Comparison of ENCODE assay signal across 9 cellular contexts in the genomic region with DNA sequence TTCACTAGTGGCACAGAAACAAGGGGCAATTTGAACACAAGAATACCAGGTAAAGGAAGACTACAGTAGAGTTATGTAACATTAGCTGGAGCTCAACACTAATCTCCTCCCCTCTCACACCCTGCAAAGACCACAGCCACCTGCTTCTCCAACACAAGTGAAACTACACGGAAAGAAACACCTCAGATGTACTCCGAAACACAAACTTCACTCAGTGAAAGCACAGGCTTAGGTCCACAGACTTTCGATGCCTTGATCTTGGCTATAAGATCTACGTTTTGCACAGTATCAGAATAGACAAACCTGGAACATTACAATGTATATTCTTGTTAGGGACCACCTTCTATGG. TPM values are rescaled to one million over a fixed set of nuclear protein-coding genes. Genes with fewer than 3 reads are reported as not detected.
A peak's percentile ranks its signal among the peaks of the same experiment; 100 is the strongest.
DNase-seq lines count a peak whose midpoint lies in the region; ATAC-seq and TF ChIP-seq lines count a peak whose summit lies in the region.
"Had no signal": no experiment of that assay in that cellular context is flagged by ENCODE, and none has a peak within 500 bp of the region (broad histone marks: within the 10 kb centered on the region; RNA-seq: fewer than 3 reads in every experiment).

No MANE protein-coding gene starts in this region.

- TF ChIP-seq POLR2A in transverse colon (IDR thresholded peaks at IDR 0.05) = no peak

- intact Hi-C loops in transverse colon (cut with DNase I; ENCODE audit: low total_unique reads) = loop anchor here (10.0 kb wide), 1 partner anchor 53 kb away; no protein-coding TSS in a partner anchor

- no peak overlapping the region for H3K4me3 ChIP-seq in CD8-positive, alpha-beta memory T cell (ENCODE audit: low read length)
- no peak overlapping the region for H3K4me3 ChIP-seq in transverse colon
- H3K4me3 ChIP-seq: uterus had no signal

- H3K4me1 Mint-ChIP-seq in CD8-positive, alpha-beta memory T cell = peaks cover 23 to 51% (median 40%) of the 10 kb centered on the region in 3 donors

- no peak for TF ChIP-seq EP300 in transverse colon (IDR thresholded peaks at IDR 0.05; ENCODE audit: low read depth)

- peaks cover 8% of the 10 kb centered on the region for H3K4me1 ChIP-seq in CD8-positive, alpha-beta memory T cell (ENCODE audit: insufficient read depth, low read length)
- peaks cover 12 to 21% (median 15%) of the 10 kb centered on the region in 4 donors for H3K4me1 ChIP-seq in transverse colon
- H3K4me1 ChIP-seq: uterus had no signal

- no peaks in the 10 kb centered on the region for H3K36me3 ChIP-seq in CD8-positive, alpha-beta memory T cell (ENCODE audit: insufficient read depth, low read length)
- no peaks in the 10 kb centered on the region for H3K36me3 ChIP-seq in transverse colon
- H3K36me3 ChIP-seq: uterus had no signal

- WGBS in transverse colon (ENCODE audit: low coverage in 1 of 2), 2 donors = 74 to 80% methylated on average over 1 to 4 of the region's 4 CpGs

- H3K27me3 Mint-ChIP-seq in CD8-positive, alpha-beta memory T cell = no peaks in the 10 kb centered on the region

- no peaks in the 10 kb centered on the region for H3K9me3 Mint-ChIP-seq in CD8-positive, alpha-beta memory T cell

- H3K4me3 Mint-ChIP-seq in CD8-positive, alpha-beta memory T cell = peak overlapping the region in 2 of 7 donors; percentile 37 to 48

- CTCF ChIA-PET in CD8-positive, alpha-beta memory T cell (lab: Charles Lee) = no interaction called here

- in situ Hi-C loops in transverse colon (cut with MboI; ENCODE audit: low pct_ligation_motif_present in 1 of 4, low pct_unique_long_range_greater_than_20kb in 1 of 4, low sequenced_read_pairs in 3 of 4) = no loop called here

- no peaks in the 10 kb centered on the region for H3K9me3 ChIP-seq in CD8-positive, alpha-beta memory T cell (ENCODE audit: low read length)
- H3K9me3 ChIP-seq in transverse colon = no peaks in the 10 kb centered on the region
- H3K9me3 ChIP-seq: uterus had no signal

- H3K27me3 ChIP-seq in CD8-positive, alpha-beta memory T cell (ENCODE audit: insufficient read depth, low read length, poor library complexity, severe bottlenecking) = no peaks in the 10 kb centered on the region
- H3K27me3 ChIP-seq in transverse colon = no peaks in the 10 kb centered on the region
- H3K27me3 ChIP-seq: uterus had no signal

- no peak for TF ChIP-seq CTCF in transverse colon (IDR thresholded peaks at IDR 0.05)

- no peak for DNase-seq in activated CD4-positive, CD25-positive, alpha-beta regulatory T cell treated with anti-CD3 and anti-CD28 coated beads, Interleukin-2, amount 50 U/mL, for 72 hours
- DNase-seq in germinal center (ENCODE audit: low spot score) (peak; percentile 26), NCI-H1694 treated with DMSO at 0.1 percent for 48 hours (lab: John Stamatoyannopoulos, UW) (no peak), transverse colon (no peak)
- DNase-seq in CD8-positive, alpha-beta memory T cell = no peak
- DNase-seq: uterus had no signal

- H3K27ac Mint-ChIP-seq in CD8-positive, alpha-beta memory T cell = peak overlapping the region in 3 of 8 donors; percentile 23 to 53 (median 47)

- POLR2A ChIA-PET in CD8-positive, alpha-beta memory T cell (lab: Charles Lee) = interaction anchor here (0.7 kb wide), 1 partner anchor 392 kb away, joined by 9 read pairs; no protein-coding TSS in a partner anchor

- H3K27ac ChIP-seq in CD8-positive, alpha-beta memory T cell (ENCODE audit: low read depth, low read length) = no peak overlapping the region
- H3K27ac ChIP-seq in transverse colon = no peak overlapping the region
- H3K27ac ChIP-seq: uterus had no signal

- no peaks in the 10 kb centered on the region for H3K36me3 Mint-ChIP-seq in CD8-positive, alpha-beta memory T cell

- peak; percentile 37 to 55 for ATAC-seq in activated CD4-positive, CD25-positive, alpha-beta regulatory T cell treated with anti-CD3 and anti-CD28 coated beads, Interleukin-2, amount 50 U/mL, for 24 hours
- ATAC-seq in GM19455 (IDR thresholded peaks at IDR 0.05; ENCODE audit: unreplicated experiment) (peak; percentile 44), HG03064 (IDR thresholded peaks at IDR 0.05; ENCODE audit: low read depth, unreplicated experiment) (peak; percentile 45)

RNA-seq across cellular contexts. Expression of a gene that starts 7.6 kb away (rescaled TPM):
- total RNA-seq in CD8-positive, alpha-beta memory T cell = 10 to 100 TPM; 23.5 to 25.4 TPM
- polyA plus RNA-seq in CD8-positive, alpha-beta memory T cell = 7.5 TPM
- total RNA-seq in transverse colon = 10 to 100 TPM; 20.6 to 50.0 (median 40.0) TPM
